ENCODE assay signal across 1 cellular context in genomic region chr9:5876711-5877110, GRCh38.
TF ChIP-seq lines count a peak whose summit lies in the region.

No MANE protein-coding gene starts in this region.

TF ChIP-seq in HepG2, 621 proteins besides CTCF, POLR2A, EP300 and RAD21:
- TF ChIP-seq SP2 (CRISPR knock-in tag; IDR thresholded peaks at IDR 0.05) (no peak), ZBTB33 (CRISPR knock-in tag; IDR thresholded peaks at IDR 0.05) (peak; percentile 41; the same call in 1 of the 2 replicates), TOPORS (CRISPR knock-in tag; IDR thresholded peaks at IDR 0.05) (no peak), ZNF12 (CRISPR knock-in tag; IDR thresholded peaks at IDR 0.05) (peak; percentile 96)
TF ChIP-seq in HepG2: peak in this region for 2.
